Comparison of ENCODE assay signal across 20 cellular contexts in genomic region chr1:71427066-71427465, GRCh38.
A peak's percentile ranks its signal among the peaks of the same experiment; 100 is the strongest.
DNase-seq lines count a peak whose midpoint lies in the region; ATAC-seq and TF ChIP-seq lines count a peak whose summit lies in the region.
"Had no signal": no experiment of that assay in that cellular context is flagged by ENCODE, and none has a peak within 500 bp of the region (broad histone marks: within the 10 kb centered on the region; RNA-seq: fewer than 3 reads in every experiment).

No MANE protein-coding gene starts in this region.

- H3K79me2 ChIP-seq in osteoblast (ENCODE audit: insufficient read depth, low read length) = no peaks in the 10 kb centered on the region

- no peak overlapping the region for H2AFZ ChIP-seq in osteoblast (ENCODE audit: low read length)

- no peaks in the 10 kb centered on the region for H3K27me3 ChIP-seq in osteoblast (ENCODE audit: insufficient read depth, low read length)
- H3K27me3 ChIP-seq: SJCRH30 had no signal

- H3K9me3 ChIP-seq in osteoblast (ENCODE audit: low read depth, low read length) = no peaks in the 10 kb centered on the region
- H3K9me3 ChIP-seq: SJCRH30 had no signal

- H3K36me3 ChIP-seq in osteoblast (ENCODE audit: insufficient read depth, low read length) = no peaks in the 10 kb centered on the region
- H3K36me3 ChIP-seq: SJCRH30 had no signal

- no peaks in the 10 kb centered on the region for H4K20me1 ChIP-seq in osteoblast (ENCODE audit: insufficient read depth, low read length)

- H3K4me1 Mint-ChIP-seq in activated T-cell treated with anti-CD3 and anti-CD28 coated beads, Interleukin-2, amount 50 U/mL, for 72 hours (ENCODE audit: low read depth) = no peaks in the 10 kb centered on the region
- H3K4me1 Mint-ChIP-seq: CD4-positive, alpha-beta memory T cell; IgD-negative memory B cell; T-cell had no signal

- no peak for ATAC-seq in activated T-cell treated with anti-CD3 and anti-CD28 coated beads, Interleukin-2, amount 50 U/mL, for 72 hours (replicated peaks in 1 of 2)
- no peak for ATAC-seq in GM19324 (IDR thresholded peaks at IDR 0.05; ENCODE audit: low FRiP score, unreplicated experiment)
- ATAC-seq: T-cell had no signal

- H3K36me3 Mint-ChIP-seq in activated T-cell treated with anti-CD3 and anti-CD28 coated beads, Interleukin-2, amount 50 U/mL, for 72 hours (ENCODE audit: insufficient read depth in 2 of 2) = no peaks in the 10 kb centered on the region
- H3K36me3 Mint-ChIP-seq: CD4-positive, alpha-beta memory T cell; IgD-negative memory B cell; T-cell had no signal

- no peak overlapping the region for H3K4me2 ChIP-seq in osteoblast (ENCODE audit: insufficient read depth, low read length)
- H3K4me2 ChIP-seq: KMS-11 had no signal

- no peak for TF ChIP-seq CTCF in osteoblast (IDR thresholded peaks at IDR 0.05; ENCODE audit: extremely low read depth, low read depth, low read length)

- no peak overlapping the region for H3K4me3 ChIP-seq in osteoblast (ENCODE audit: insufficient read depth, low read length)
- H3K4me3 ChIP-seq: SJCRH30 had no signal

- H3K27ac ChIP-seq in osteoblast (ENCODE audit: low read depth, low read length) = no peak overlapping the region
- H3K27ac ChIP-seq: HL-60, KMS-11 had no signal

- no peak overlapping the region for H3K4me3 Mint-ChIP-seq in activated T-cell treated with anti-CD3 and anti-CD28 coated beads, Interleukin-2, amount 50 U/mL, for 72 hours
- H3K4me3 Mint-ChIP-seq: CD4-positive, alpha-beta memory T cell; IgD-negative memory B cell; T-cell had no signal

- H3K27me3 Mint-ChIP-seq in activated T-cell treated with anti-CD3 and anti-CD28 coated beads, Interleukin-2, amount 50 U/mL, for 72 hours (ENCODE audit: low read depth) = no peaks in the 10 kb centered on the region
- H3K27me3 Mint-ChIP-seq: CD4-positive, alpha-beta memory T cell; IgD-negative memory B cell; T-cell had no signal

- no peaks in the 10 kb centered on the region for H3K4me1 ChIP-seq in osteoblast (ENCODE audit: insufficient read depth, low read length)

- no peaks in the 10 kb centered on the region for H3K9me3 Mint-ChIP-seq in activated T-cell treated with anti-CD3 and anti-CD28 coated beads, Interleukin-2, amount 50 U/mL, for 72 hours
- H3K9me3 Mint-ChIP-seq: IgD-negative memory B cell had no signal

- DNase-seq in NCI-H146 (lab: John Stamatoyannopoulos, UW) = peak; percentile 79
- DNase-seq in NCI-H345 treated with DMSO at 0.1 percent for 48 hours (lab: John Stamatoyannopoulos, UW; ENCODE audit: unreplicated experiment) = peak; percentile 10
- peak; percentile 73 for DNase-seq in cerebellar cortex (ENCODE audit: low spot score)
- DNase-seq in activated naive CD4-positive, alpha-beta T cell (lab: John Stamatoyannopoulos, UW) = no peak
- DNase-seq in activated T-cell treated with anti-CD3 and anti-CD28 coated beads, Interleukin-2, amount 50 U/mL, for 72 hours = no peak
- DNase-seq in osteoblast (ENCODE audit: insufficient read length, low spot score, missing footprints) = no peak
- DNase-seq: CD4-positive, alpha-beta memory T cell; COR-L47; GF-D8; MM.1S; NCI-H2081 treated with DMSO at 0.1 percent for 48 hours; NCI-H2171 treated with DMSO at 0.1 percent for 48 hours; NCI-H446; NCI-H526; SJCRH30; T-cell had no signal

- H3K27ac Mint-ChIP-seq in activated T-cell treated with anti-CD3 and anti-CD28 coated beads, Interleukin-2, amount 50 U/mL, for 72 hours = no peak overlapping the region
- H3K27ac Mint-ChIP-seq: CD4-positive, alpha-beta memory T cell; IgD-negative memory B cell; T-cell had no signal

Comparison
In these comparisons a context has a peak if more than half of its experiments do, and no peak if none do; other contexts are left out.
1. DNase-seq: peak in NCI-H146 (single experiment), NCI-H345 treated with DMSO at 0.1 percent for 48 hours (single experiment) and cerebellar cortex (single experiment); none in activated naive CD4-positive, alpha-beta T cell (0 of 4), activated T-cell treated with anti-CD3 and anti-CD28 coated beads, Interleukin-2, amount 50 U/mL, for 72 hours (0 of 2) and osteoblast (single experiment).